19 cellular contexts compared by ENCODE assay signal in the genomic region with DNA sequence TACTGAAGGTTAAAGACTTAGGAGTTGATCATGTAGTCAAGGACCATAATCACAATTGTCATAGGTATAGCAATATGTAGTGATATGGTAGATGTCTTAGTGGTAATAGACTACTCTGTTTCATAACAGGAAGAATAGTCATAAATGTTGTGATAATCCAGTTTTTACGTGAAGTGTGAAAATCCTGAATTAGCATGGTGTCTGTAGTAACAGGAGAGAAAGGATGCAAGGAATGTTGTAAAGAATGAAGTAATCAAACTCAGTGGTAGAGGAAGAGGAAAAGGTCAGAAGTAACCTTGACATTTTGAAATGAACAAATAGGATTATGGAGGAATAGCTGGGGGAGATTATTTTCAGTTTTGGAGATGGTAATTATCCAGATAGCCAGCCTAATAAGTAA.
"Had no signal": no experiment of that assay in that cellular context is flagged by ENCODE, and none has a peak within 500 bp of the region (broad histone marks: within the 10 kb centered on the region; RNA-seq: fewer than 3 reads in every experiment).

No MANE protein-coding gene starts in this region.

- H2AFZ ChIP-seq: neural progenitor cell had no signal

- H3K27me3 ChIP-seq: adrenal gland, breast epithelium, colonic mucosa, neural progenitor cell, spleen, upper lobe of left lung had no signal

- H3K36me3 ChIP-seq: adrenal gland, breast epithelium, colonic mucosa, prostate gland, thoracic aorta, upper lobe of left lung had no signal

- ATAC-seq: naive thymus-derived CD8-positive, alpha-beta T cell; T-cell; WTC11 had no signal

- H3K4me2 ChIP-seq: neural progenitor cell had no signal

- DNase-seq: activated gamma-delta T cell treated with Interleukin-2 at 50 U/mL for 16 hours; activated T-cell treated with anti-CD3 and anti-CD28 coated beads, Interleukin-2, amount 50 U/mL, for 1 hour; adrenal gland; colonic mucosa; foreskin melanocyte; immature natural killer cell; kidney glomerular epithelial cell; left ventricle myocardium inferior; naive thymus-derived CD8-positive, alpha-beta T cell; spleen; stimulated activated CD4-positive, alpha-beta T cell treated with anti-CD3 and anti-CD28 coated beads, Interleukin-4, amount 100 ng/mL, for 1 hour; stimulated activated naive CD4-positive, alpha-beta T cell; T-cell; upper lobe of left lung had no signal

- H3K4me3 ChIP-seq: adrenal gland, breast epithelium, colonic mucosa, left ventricle myocardium inferior, neural progenitor cell, prostate gland, spleen, thoracic aorta, upper lobe of left lung had no signal

- H3K9me3 ChIP-seq: adrenal gland, breast epithelium, colonic mucosa, left ventricle myocardium inferior, prostate gland, spleen, thoracic aorta, upper lobe of left lung had no signal

- H3K27ac ChIP-seq: adrenal gland, breast epithelium, colonic mucosa, left ventricle myocardium inferior, neural progenitor cell, prostate gland, thoracic aorta, upper lobe of left lung had no signal

- H3K9ac ChIP-seq: neural progenitor cell had no signal

- H3K4me1 ChIP-seq: prostate gland had no signal
